In the genomic region with DNA sequence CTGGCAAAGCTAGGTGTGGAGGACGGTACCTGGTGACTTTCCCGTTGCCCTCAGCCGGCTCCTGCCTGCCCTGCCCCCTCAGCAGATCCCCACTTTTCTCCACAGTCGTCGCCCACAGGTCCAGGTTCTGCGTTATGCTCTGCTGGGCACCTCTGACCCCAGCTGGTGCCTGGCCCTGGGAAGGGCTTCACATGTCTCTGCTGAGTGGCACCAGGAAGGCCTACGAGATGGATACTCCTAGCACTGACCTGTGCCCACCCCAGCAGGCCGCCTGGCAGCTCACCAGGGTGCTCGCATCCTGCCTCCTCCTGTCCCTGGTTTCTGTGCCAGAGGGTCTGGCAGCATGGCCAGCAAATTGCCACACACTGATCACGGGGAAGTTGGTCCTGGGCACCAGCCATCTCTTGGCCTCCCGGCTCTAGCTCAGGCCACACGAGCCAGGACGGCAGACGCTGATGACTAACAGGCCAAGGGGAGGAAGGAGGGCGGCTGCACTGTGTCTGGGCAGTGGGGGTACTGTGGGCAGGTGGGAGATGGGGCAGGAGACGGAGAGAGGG, we compare ENCODE assay signal across 11 cellular contexts. TPM values are rescaled to one million over a fixed set of nuclear protein-coding genes. Genes with fewer than 3 reads are reported as not detected.
DNase-seq lines count a peak whose midpoint lies in the region; ATAC-seq and TF ChIP-seq lines count a peak whose summit lies in the region.
"Had no signal": no experiment of that assay in that cellular context is flagged by ENCODE, and none has a peak within 500 bp of the region (broad histone marks: within the 10 kb centered on the region; RNA-seq: fewer than 3 reads in every experiment).

No MANE protein-coding gene starts in this region.

- no peak for TF ChIP-seq EP300 in tibial nerve (IDR thresholded peaks at IDR 0.05)

- no peak for DNase-seq in activated CD4-positive, alpha-beta T cell treated with anti-CD3 and anti-CD28 coated beads, Interleukin-2, amount 10 ng/mL, durations not matched to agents 7 days and 5 days
- no peak for DNase-seq in activated CD4-positive, alpha-beta T cell treated with anti-CD3 and anti-CD28 coated beads, Interleukin-2, amount 10 ng/mL, durations not matched to agents 24 days and 14 days
- DNase-seq in fibroblast of gingiva (ENCODE audit: low read depth) (peak; percentile 95), tibial nerve (ENCODE audit: low spot score in 2 of 2) (peak; percentile 27 to 43)
- DNase-seq in activated naive CD4-positive, alpha-beta T cell treated with anti-CD3 and anti-CD28 coated beads for 36 hours, result no peak
- DNase-seq: 8988T, T-helper 1 cell had no signal

- H3K9me3 ChIP-seq in muscle layer of colon (ENCODE audit: low read length) (no peaks in the 10 kb centered on the region), tibial nerve (no peaks in the 10 kb centered on the region)

- TF ChIP-seq CTCF in tibial nerve (IDR thresholded peaks at IDR 0.05), result no peak

- no peaks in the 10 kb centered on the region for H3K9me3 Mint-ChIP-seq in activated CD4-positive, alpha-beta T cell treated with anti-CD3 and anti-CD28 coated beads, Interleukin-2, amount 10 ng/mL, durations not matched to agents 7 days and 5 days
- no peaks in the 10 kb centered on the region for H3K9me3 Mint-ChIP-seq in activated CD4-positive, alpha-beta T cell treated with anti-CD3 and anti-CD28 coated beads, Interleukin-2, amount 10 ng/mL, durations not matched to agents 24 days and 14 days
- no peaks in the 10 kb centered on the region for H3K9me3 Mint-ChIP-seq in activated naive CD4-positive, alpha-beta T cell treated with anti-CD3 and anti-CD28 coated beads for 36 hours

- 78 to 86% methylated on average over 14 to 16 of the region's 16 CpGs for WGBS in tibial nerve, 2 donors

- no peak overlapping the region for H3K4me3 ChIP-seq in muscle layer of colon (ENCODE audit: low read depth in 1 of 2, low read length in 2 of 2)
- no peak overlapping the region for H3K4me3 ChIP-seq in tibial nerve

- peaks cover 25% of the 10 kb centered on the region for H3K36me3 ChIP-seq in muscle layer of colon (ENCODE audit: insufficient read depth, low read length)
- peaks cover 0 to 67% (median 5%) of the 10 kb centered on the region in 3 donors for H3K36me3 ChIP-seq in tibial nerve

- H3K27ac ChIP-seq in muscle layer of colon (ENCODE audit: low read depth, low read length) (peak overlapping the region; percentile 57), tibial nerve (peak overlapping the region in 2 of 4 donors; percentile 36 to 70)
- H3K27ac ChIP-seq: parathyroid adenoma had no signal

- H3K4me3 Mint-ChIP-seq in activated CD4-positive, alpha-beta T cell treated with anti-CD3 and anti-CD28 coated beads, Interleukin-2, amount 10 ng/mL, durations not matched to agents 7 days and 5 days, result no peak overlapping the region
- H3K4me3 Mint-ChIP-seq in activated CD4-positive, alpha-beta T cell treated with anti-CD3 and anti-CD28 coated beads, Interleukin-2, amount 10 ng/mL, durations not matched to agents 24 days and 14 days, result no peak overlapping the region
- H3K4me3 Mint-ChIP-seq in activated naive CD4-positive, alpha-beta T cell treated with anti-CD3 and anti-CD28 coated beads for 36 hours, result no peak overlapping the region

- peak overlapping the region; percentile 78 for H3K27ac Mint-ChIP-seq in activated CD4-positive, alpha-beta T cell treated with anti-CD3 and anti-CD28 coated beads, Interleukin-2, amount 10 ng/mL, durations not matched to agents 7 days and 5 days
- no peak overlapping the region for H3K27ac Mint-ChIP-seq in activated CD4-positive, alpha-beta T cell treated with anti-CD3 and anti-CD28 coated beads, Interleukin-2, amount 10 ng/mL, durations not matched to agents 24 days and 14 days
- no peak overlapping the region for H3K27ac Mint-ChIP-seq in activated naive CD4-positive, alpha-beta T cell treated with anti-CD3 and anti-CD28 coated beads for 36 hours

- ATAC-seq in GM18861 (IDR thresholded peaks at IDR 0.05; ENCODE audit: unreplicated experiment) (no peak), GM21515 (IDR thresholded peaks at IDR 0.05; ENCODE audit: unreplicated experiment) (no peak)

- H3K4me1 Mint-ChIP-seq in activated CD4-positive, alpha-beta T cell treated with anti-CD3 and anti-CD28 coated beads, Interleukin-2, amount 10 ng/mL, durations not matched to agents 7 days and 5 days, result peaks cover 5% of the 10 kb centered on the region
- H3K4me1 Mint-ChIP-seq in activated CD4-positive, alpha-beta T cell treated with anti-CD3 and anti-CD28 coated beads, Interleukin-2, amount 10 ng/mL, durations not matched to agents 24 days and 14 days, result peaks cover 3% of the 10 kb centered on the region
- peaks cover 6% of the 10 kb centered on the region for H3K4me1 Mint-ChIP-seq in activated naive CD4-positive, alpha-beta T cell treated with anti-CD3 and anti-CD28 coated beads for 36 hours (ENCODE audit: low read depth)

- H3K4me1 ChIP-seq in muscle layer of colon (ENCODE audit: insufficient read depth, low read length), result peaks cover 23% of the 10 kb centered on the region
- H3K4me1 ChIP-seq in tibial nerve, result peaks cover 0 to 29% (median 0%) of the 10 kb centered on the region in 4 donors
- H3K4me1 ChIP-seq: parathyroid adenoma had no signal

- H3K9ac ChIP-seq in muscle layer of colon (ENCODE audit: low read length), result peak overlapping the region; percentile 9
- H3K9ac ChIP-seq: parathyroid adenoma had no signal

- peaks cover 35% of the 10 kb centered on the region for H3K36me3 Mint-ChIP-seq in activated CD4-positive, alpha-beta T cell treated with anti-CD3 and anti-CD28 coated beads, Interleukin-2, amount 10 ng/mL, durations not matched to agents 7 days and 5 days (ENCODE audit: low read depth)
- H3K36me3 Mint-ChIP-seq in activated CD4-positive, alpha-beta T cell treated with anti-CD3 and anti-CD28 coated beads, Interleukin-2, amount 10 ng/mL, durations not matched to agents 24 days and 14 days (ENCODE audit: low read depth), result peaks cover 32% of the 10 kb centered on the region
- H3K36me3 Mint-ChIP-seq in activated naive CD4-positive, alpha-beta T cell treated with anti-CD3 and anti-CD28 coated beads for 36 hours (ENCODE audit: low read depth), result peaks cover 37% of the 10 kb centered on the region

- CTCF ChIA-PET in activated CD4-positive, alpha-beta T cell treated with anti-CD3 and anti-CD28 coated beads, Interleukin-2, amount 10 ng/mL, durations not matched to agents 7 days and 5 days (lab: Charles Lee), result interaction anchor here (0.6 to 2.0 kb wide), 4 partner anchors 8 to 1058 kb away, joined by 3 to 4 read pairs (median 4); no protein-coding TSS in a partner anchor
- CTCF ChIA-PET in activated naive CD4-positive, alpha-beta T cell treated with anti-CD3 and anti-CD28 coated beads for 36 hours (lab: Charles Lee), result no interaction called here

- POLR2A ChIA-PET in activated CD4-positive, alpha-beta T cell treated with anti-CD3 and anti-CD28 coated beads, Interleukin-2, amount 10 ng/mL, durations not matched to agents 7 days and 5 days (lab: Charles Lee), result no interaction called here

- no peaks in the 10 kb centered on the region for H3K27me3 Mint-ChIP-seq in activated CD4-positive, alpha-beta T cell treated with anti-CD3 and anti-CD28 coated beads, Interleukin-2, amount 10 ng/mL, durations not matched to agents 7 days and 5 days
- H3K27me3 Mint-ChIP-seq in activated CD4-positive, alpha-beta T cell treated with anti-CD3 and anti-CD28 coated beads, Interleukin-2, amount 10 ng/mL, durations not matched to agents 24 days and 14 days, result no peaks in the 10 kb centered on the region
- no peaks in the 10 kb centered on the region for H3K27me3 Mint-ChIP-seq in activated naive CD4-positive, alpha-beta T cell treated with anti-CD3 and anti-CD28 coated beads for 36 hours (ENCODE audit: low read depth)

- intact Hi-C loops in activated CD4-positive, alpha-beta T cell treated with anti-CD3 and anti-CD28 coated beads, Interleukin-2, amount 10 ng/mL, durations not matched to agents 24 days and 14 days (cut with micrococcal nuclease), result no loop called here
- intact Hi-C loops in activated naive CD4-positive, alpha-beta T cell treated with anti-CD3 and anti-CD28 coated beads for 36 hours (cut with micrococcal nuclease), result no loop called here

- TF ChIP-seq POLR2A in tibial nerve (IDR thresholded peaks at IDR 0.05), result no peak

- H3K27me3 ChIP-seq in muscle layer of colon (ENCODE audit: control insufficient read depth in 1 of 2, insufficient read depth in 2 of 2, low read length in 2 of 2) (no peaks in the 10 kb centered on the region), tibial nerve (no peaks in the 10 kb centered on the region)

RNA-seq across cellular contexts. Expression of gene CARS1, which starts 13.8 kb away (rescaled TPM):
- 10 to 100 TPM; 81.4 to 97.6 TPM for total RNA-seq in activated CD4-positive, alpha-beta T cell treated with anti-CD3 and anti-CD28 coated beads, Interleukin-2, amount 10 ng/mL, durations not matched to agents 7 days and 5 days
- 56.5 and 63.1 TPM in 2 replicates for total RNA-seq in activated CD4-positive, alpha-beta T cell treated with anti-CD3 and anti-CD28 coated beads, Interleukin-2, amount 10 ng/mL, durations not matched to agents 24 days and 14 days
- 10 to 100 TPM; 29.3 to 50.4 (median 36.4) TPM for total RNA-seq in tibial nerve
- 100 to 1,000 TPM; 126 to 128 TPM for total RNA-seq in activated naive CD4-positive, alpha-beta T cell treated with anti-CD3 and anti-CD28 coated beads for 36 hours

RNA-seq across cellular contexts. Expression of gene NAP1L4, which starts 51.3 kb away (rescaled TPM):
- 100 to 1,000 TPM; 354 to 367 TPM for total RNA-seq in activated CD4-positive, alpha-beta T cell treated with anti-CD3 and anti-CD28 coated beads, Interleukin-2, amount 10 ng/mL, durations not matched to agents 7 days and 5 days
- total RNA-seq in activated CD4-positive, alpha-beta T cell treated with anti-CD3 and anti-CD28 coated beads, Interleukin-2, amount 10 ng/mL, durations not matched to agents 24 days and 14 days, result 263 and 272 TPM in 2 replicates
- total RNA-seq in tibial nerve, result 100 to 1,000 TPM in 2 of 4 donors, 10 to 100 TPM in 2; 94.3 to 129 (median 111) TPM
- total RNA-seq in activated naive CD4-positive, alpha-beta T cell treated with anti-CD3 and anti-CD28 coated beads for 36 hours, result 100 to 1,000 TPM; 240 to 245 TPM

Comparison
In these comparisons a context has a peak if more than half of its experiments do, and no peak if none do; other contexts are left out.
1. DNase-seq: peak in fibroblast of gingiva (single experiment) and tibial nerve (2 of 2); none in activated CD4-positive, alpha-beta T cell treated with anti-CD3 and anti-CD28 coated beads, Interleukin-2, amount 10 ng/mL, durations not matched to agents 7 days and 5 days (single experiment), activated CD4-positive, alpha-beta T cell treated with anti-CD3 and anti-CD28 coated beads, Interleukin-2, amount 10 ng/mL, durations not matched to agents 24 days and 14 days (single experiment) and activated naive CD4-positive, alpha-beta T cell treated with anti-CD3 and anti-CD28 coated beads for 36 hours (single experiment).